In the genomic region with DNA sequence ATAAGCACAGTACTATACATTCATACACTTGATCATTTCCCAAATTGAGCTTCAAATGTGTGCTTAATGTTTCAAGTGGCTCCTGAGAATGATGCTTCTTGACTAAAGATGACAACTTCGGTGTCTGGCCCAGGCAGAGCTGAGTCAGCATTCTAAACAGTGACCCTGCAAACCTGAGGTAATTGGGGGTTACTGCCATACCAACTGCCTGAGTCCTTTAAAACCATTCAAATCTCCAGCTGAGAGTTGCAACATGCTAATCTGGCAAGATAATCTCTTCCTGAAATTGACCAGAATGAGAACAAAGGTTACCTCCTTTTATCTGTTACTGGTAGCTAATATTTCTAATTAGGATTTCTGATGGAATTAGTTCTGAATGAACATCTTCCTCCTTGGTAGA, we compare ENCODE assay signal across 14 cellular contexts. TPM values are rescaled to one million over a fixed set of nuclear protein-coding genes. Genes with fewer than 3 reads are reported as not detected.
A peak's percentile ranks its signal among the peaks of the same experiment; 100 is the strongest.
DNase-seq lines count a peak whose midpoint lies in the region; ATAC-seq and TF ChIP-seq lines count a peak whose summit lies in the region.
"Had no signal": no experiment of that assay in that cellular context is flagged by ENCODE, and none has a peak within 500 bp of the region (broad histone marks: within the 10 kb centered on the region; RNA-seq: fewer than 3 reads in every experiment).

No MANE protein-coding gene starts in this region.

- peaks cover 93% of the 10 kb centered on the region for H3K4me1 Mint-ChIP-seq in activated CD4-positive, alpha-beta T cell treated with anti-CD3 and anti-CD28 coated beads, Interleukin-2, amount 10 ng/mL, durations not matched to agents 7 days and 5 days
- H3K4me1 Mint-ChIP-seq in brain (peaks cover 94% of the 10 kb centered on the region), neural progenitor cell (peaks cover 84% of the 10 kb centered on the region)

- ATAC-seq in GM18909 (IDR thresholded peaks at IDR 0.05; ENCODE audit: poor library complexity, unreplicated experiment): no peak
- ATAC-seq: esophagus mucosa had no signal

- H2AFZ ChIP-seq in neural progenitor cell (replicated peaks): no peak overlapping the region

- H3K27me3 Mint-ChIP-seq in activated CD4-positive, alpha-beta T cell treated with anti-CD3 and anti-CD28 coated beads, Interleukin-2, amount 10 ng/mL, durations not matched to agents 7 days and 5 days: no peaks in the 10 kb centered on the region
- H3K27me3 Mint-ChIP-seq in brain (no peaks in the 10 kb centered on the region), neural progenitor cell (ENCODE audit: insufficient read depth, low read depth) (peaks cover 9% of the 10 kb centered on the region)

- CTCF ChIA-PET in activated CD4-positive, alpha-beta T cell treated with anti-CD3 and anti-CD28 coated beads, Interleukin-2, amount 10 ng/mL, durations not matched to agents 7 days and 5 days (lab: Charles Lee): interaction anchor here (1.0 to 5.7 kb wide), 9 partner anchors 55 to 348 kb away, joined by 3 to 68 read pairs (median 3); no protein-coding TSS in a partner anchor

- peaks cover 8% of the 10 kb centered on the region for H3K27me3 ChIP-seq in neural progenitor cell

- H3K4me1 ChIP-seq in neural progenitor cell: peaks cover 51% of the 10 kb centered on the region

- TF ChIP-seq CTCF in NB4 (IDR thresholded peaks at IDR 0.05; ENCODE audit: low read depth, low read length) (no peak), brain (conservative IDR thresholded peaks at IDR 0.05) (no peak), neural progenitor cell (IDR thresholded peaks at IDR 0.05) (no peak)

- TF ChIP-seq POLR2A in NB4 (IDR thresholded peaks at IDR 0.05; ENCODE audit: extremely low read depth, insufficient read length): no peak

- peak overlapping the region; percentile 39 for H3K27ac Mint-ChIP-seq in activated CD4-positive, alpha-beta T cell treated with anti-CD3 and anti-CD28 coated beads, Interleukin-2, amount 10 ng/mL, durations not matched to agents 7 days and 5 days
- H3K27ac Mint-ChIP-seq in brain: peak overlapping the region in 3 of 5 experiments; percentile 19 to 70 (median 49)
- H3K27ac Mint-ChIP-seq in neural progenitor cell: no peak overlapping the region
- H3K27ac Mint-ChIP-seq: mesothelial cell of epicardium had no signal

- peaks cover 12% of the 10 kb centered on the region for H4K20me1 ChIP-seq in neural progenitor cell (ENCODE audit: low read depth)

- H3K4me3 ChIP-seq in NB4 (ENCODE audit: low read depth, low read length) (no peak overlapping the region), neural progenitor cell (no peak overlapping the region)

- DNase-seq in activated CD4-positive, alpha-beta T cell treated with anti-CD3 and anti-CD28 coated beads, Interleukin-2, amount 10 ng/mL, durations not matched to agents 7 days and 5 days: no peak
- DNase-seq in activated CD4-positive, alpha-beta T cell treated with anti-CD3 and anti-CD28 coated beads, Interleukin-2, amount 50 U/mL, for 1 hour: no peak
- peak; percentile 18 for DNase-seq in NB4 (ENCODE audit: low read depth)
- DNase-seq in neural progenitor cell (ENCODE audit: low spot score): peak; percentile 64
- no peak for DNase-seq in activated CD8-positive, alpha-beta memory T cell treated with anti-CD3 and anti-CD28 coated beads, Interleukin-2, amount 50 U/mL, for 4 hours
- no peak for DNase-seq in NCI-H345 treated with DMSO at 0.1 percent for 48 hours (lab: John Stamatoyannopoulos, UW; ENCODE audit: unreplicated experiment)
- DNase-seq: EL; NCI-H2107; posterior cingulate gyrus; stimulated activated naive CD4-positive, alpha-beta T cell treated with Interleukin-2 at 50 U/mL for 16 hours had no signal

- no peaks in the 10 kb centered on the region for H3K36me3 ChIP-seq in neural progenitor cell

- POLR2A ChIA-PET in activated CD4-positive, alpha-beta T cell treated with anti-CD3 and anti-CD28 coated beads, Interleukin-2, amount 10 ng/mL, durations not matched to agents 7 days and 5 days (lab: Charles Lee): no interaction called here

- H3K9me3 Mint-ChIP-seq in activated CD4-positive, alpha-beta T cell treated with anti-CD3 and anti-CD28 coated beads, Interleukin-2, amount 10 ng/mL, durations not matched to agents 7 days and 5 days: peaks cover 2% of the 10 kb centered on the region
- H3K9me3 Mint-ChIP-seq in brain (peaks cover 0 to 7% (median 0%) of the 10 kb centered on the region in 5 experiments), neural progenitor cell (peaks cover 7% of the 10 kb centered on the region)

- no peaks in the 10 kb centered on the region for H3K9me3 ChIP-seq in neural progenitor cell (ENCODE audit: low read depth)

- no peak overlapping the region for H3K9ac ChIP-seq in neural progenitor cell

- H3K36me3 Mint-ChIP-seq in activated CD4-positive, alpha-beta T cell treated with anti-CD3 and anti-CD28 coated beads, Interleukin-2, amount 10 ng/mL, durations not matched to agents 7 days and 5 days (ENCODE audit: low read depth): peaks cover 53% of the 10 kb centered on the region
- H3K36me3 Mint-ChIP-seq in brain: peaks cover 21% of the 10 kb centered on the region
- peaks cover 10% of the 10 kb centered on the region for H3K36me3 Mint-ChIP-seq in neural progenitor cell

- peaks cover 26% of the 10 kb centered on the region for H3F3A ChIP-seq in neural progenitor cell (ENCODE audit: low read depth)

- H3K27ac ChIP-seq in neural progenitor cell: no peak overlapping the region

- no peaks in the 10 kb centered on the region for H3K79me2 ChIP-seq in neural progenitor cell (ENCODE audit: low read depth)

- peak overlapping the region; percentile 15 for H3K4me2 ChIP-seq in neural progenitor cell

- H3K4me3 Mint-ChIP-seq in activated CD4-positive, alpha-beta T cell treated with anti-CD3 and anti-CD28 coated beads, Interleukin-2, amount 10 ng/mL, durations not matched to agents 7 days and 5 days: no peak overlapping the region
- H3K4me3 Mint-ChIP-seq in brain (peak overlapping the region in 1 of 5 experiments; percentile 15), neural progenitor cell (no peak overlapping the region)
- H3K4me3 Mint-ChIP-seq: mesothelial cell of epicardium had no signal

RNA-seq across cellular contexts. Expression of gene BACH2, which starts 8.2 kb away (rescaled TPM):
- 10 to 100 TPM; 59.4 to 61.6 TPM for total RNA-seq in activated CD4-positive, alpha-beta T cell treated with anti-CD3 and anti-CD28 coated beads, Interleukin-2, amount 10 ng/mL, durations not matched to agents 7 days and 5 days
- 4.5 TPM for polyA plus RNA-seq in brain (ENCODE audit: insufficient read depth, low read depth, low replicate concordance)
- total RNA-seq in neural progenitor cell (ENCODE audit: low replicate concordance): 3.9 and 5.3 TPM in 2 replicates

Comparison
In these comparisons a context has a peak if more than half of its experiments do, and no peak if none do; other contexts are left out.
1. DNase-seq: peak in NB4 (single experiment) and neural progenitor cell (single experiment); none in activated CD4-positive, alpha-beta T cell treated with anti-CD3 and anti-CD28 coated beads, Interleukin-2, amount 10 ng/mL, durations not matched to agents 7 days and 5 days (single experiment), activated CD4-positive, alpha-beta T cell treated with anti-CD3 and anti-CD28 coated beads, Interleukin-2, amount 50 U/mL, for 1 hour (single experiment), activated CD8-positive, alpha-beta memory T cell treated with anti-CD3 and anti-CD28 coated beads, Interleukin-2, amount 50 U/mL, for 4 hours (single experiment) and NCI-H345 treated with DMSO at 0.1 percent for 48 hours (single experiment).